In the genomic region with DNA sequence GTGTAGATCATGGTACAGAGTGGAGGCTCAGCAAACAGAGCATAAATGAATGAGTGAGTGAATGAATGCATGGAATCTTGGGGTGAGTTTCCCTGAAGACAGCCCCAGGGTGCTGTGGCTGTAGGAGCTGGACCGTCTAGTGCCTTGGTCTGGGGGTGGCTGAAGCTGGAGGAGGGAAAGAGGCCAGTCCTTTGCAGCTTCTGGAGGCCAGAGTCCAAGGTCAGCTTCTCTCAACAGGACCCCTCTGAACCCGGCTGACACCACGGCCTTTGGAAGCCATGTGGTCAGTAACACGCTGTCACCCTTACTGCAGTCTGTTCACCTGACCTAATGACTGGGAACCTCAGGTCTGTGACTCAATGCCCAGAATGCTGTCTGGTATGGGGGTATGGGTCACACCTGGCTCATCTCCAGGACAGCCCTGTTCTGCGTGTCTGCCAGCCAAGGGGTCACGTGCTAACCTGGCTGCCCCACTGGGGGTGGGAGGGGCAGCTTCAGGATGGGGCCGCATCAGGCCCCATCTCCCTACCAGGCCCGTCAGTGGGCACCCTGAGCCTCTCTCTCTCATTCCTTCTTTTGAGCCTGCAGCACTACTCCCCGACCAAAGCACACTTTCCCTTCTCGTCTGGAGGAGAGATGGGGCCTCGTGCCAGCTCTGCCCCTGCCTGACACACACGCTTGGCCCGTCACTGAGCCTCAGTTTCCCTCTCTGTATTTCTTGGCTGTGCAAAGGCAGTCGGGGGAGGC, we compare ENCODE assay signal across 1 cellular context.
TF ChIP-seq lines count a peak whose summit lies in the region.

No MANE protein-coding gene starts in this region.

TF ChIP-seq in HepG2, 621 proteins besides CTCF, POLR2A, EP300 and RAD21 (continued from another document and continues in another):
- TF ChIP-seq DRAP1 (CRISPR knock-in tag; IDR thresholded peaks at IDR 0.05) (peak; percentile 58; the same call in 1 of the 2 replicates), MIXL1 (CRISPR knock-in tag; IDR thresholded peaks at IDR 0.05) (peak; percentile 75), ATRX (CRISPR knock-in tag; IDR thresholded peaks at IDR 0.05; ENCODE audit: borderline replicate concordance) (no peak), ZBTB21 (CRISPR knock-in tag; IDR thresholded peaks at IDR 0.05) (peak; percentile 63), ZNF30 (CRISPR knock-in tag; IDR thresholded peaks at IDR 0.05) (no peak), ZKSCAN8 (CRISPR knock-in tag; IDR thresholded peaks at IDR 0.05; ENCODE audit: borderline replicate concordance) (0 out of 2 replicates have a peak, but pooled peaks have one; percentile 54), ZNF383 (CRISPR knock-in tag; IDR thresholded peaks at IDR 0.05; ENCODE audit: borderline replicate concordance) (no peak), HOXA3 (CRISPR knock-in tag; IDR thresholded peaks at IDR 0.05) (peak; percentile 90; the same call in 1 of the 2 replicates), ZNF841 (CRISPR knock-in tag; IDR thresholded peaks at IDR 0.05; ENCODE audit: borderline replicate concordance) (no peak), TMF1 (CRISPR knock-in tag; IDR thresholded peaks at IDR 0.05; ENCODE audit: low read depth) (peak; percentile 69; the same call in 1 of the 2 replicates), ZBTB20 (CRISPR knock-in tag; IDR thresholded peaks at IDR 0.05; ENCODE audit: borderline replicate concordance, low read depth) (0 out of 2 replicates have a peak, but pooled peaks have one; percentile 53), ZBTB34 (CRISPR knock-in tag; IDR thresholded peaks at IDR 0.05) (peak; percentile 56; the same call in 1 of the 2 replicates), ZNF788 (CRISPR knock-in tag; IDR thresholded peaks at IDR 0.05; ENCODE audit: borderline replicate concordance) (peak; percentile 91; the same call in 1 of the 2 replicates), DR1 (CRISPR knock-in tag; IDR thresholded peaks at IDR 0.05) (no peak), LCORL (IDR thresholded peaks at IDR 0.05) (no peak), LCORL (CRISPR knock-in tag; IDR thresholded peaks at IDR 0.05) (peak; percentile 89), PRMT3 (CRISPR knock-in tag; IDR thresholded peaks at IDR 0.05; ENCODE audit: borderline replicate concordance, low read depth) (no peak), NR2C2 (CRISPR knock-in tag; IDR thresholded peaks at IDR 0.05; ENCODE audit: borderline replicate concordance) (peak; percentile 67; the same call in 1 of the 2 replicates), ZNF232 (CRISPR knock-in tag; IDR thresholded peaks at IDR 0.05; ENCODE audit: borderline replicate concordance) (peak; percentile 37; the same call in 1 of the 2 replicates), RFX5 (IDR thresholded peaks at IDR 0.05; ENCODE audit: low read depth, low read length) (no peak), PHB2 (IDR thresholded peaks at IDR 0.05; ENCODE audit: partially characterized antibody) (no peak), NR2F6 (IDR thresholded peaks at IDR 0.05) (peak; percentile 88), NR2F6 (CRISPR knock-in tag; IDR thresholded peaks at IDR 0.05) (peak; percentile 94), HMG20A (CRISPR knock-in tag; IDR thresholded peaks at IDR 0.05; ENCODE audit: borderline replicate concordance) (peak; percentile 92; the same call in 1 of the 2 replicates), MXI1 (IDR thresholded peaks at IDR 0.05; ENCODE audit: borderline replicate concordance, low read depth, low read length) (peak; percentile 98; the same call in 2 of the 3 replicates), ZNF574 (CRISPR knock-in tag; IDR thresholded peaks at IDR 0.05) (no peak; the same call in none of the 2 replicates), KMT2B (CRISPR knock-in tag; IDR thresholded peaks at IDR 0.05) (0 out of 2 replicates have a peak, but pooled peaks have one; percentile 53), HDAC1 (CRISPR knock-in tag; IDR thresholded peaks at IDR 0.05) (peak; percentile 94), PATZ1 (CRISPR knock-in tag; IDR thresholded peaks at IDR 0.05) (peak; percentile 92), DZIP1 (CRISPR knock-in tag; IDR thresholded peaks at IDR 0.05) (peak; percentile 34; the same call in 1 of the 2 replicates), TBL1XR1 (IDR thresholded peaks at IDR 0.05; ENCODE audit: borderline replicate concordance, low read length, partially characterized antibody) (peak; percentile 81), E2F1 (CRISPR knock-in tag; IDR thresholded peaks at IDR 0.05) (no peak)
- TF ChIP-seq, protein P1, sequence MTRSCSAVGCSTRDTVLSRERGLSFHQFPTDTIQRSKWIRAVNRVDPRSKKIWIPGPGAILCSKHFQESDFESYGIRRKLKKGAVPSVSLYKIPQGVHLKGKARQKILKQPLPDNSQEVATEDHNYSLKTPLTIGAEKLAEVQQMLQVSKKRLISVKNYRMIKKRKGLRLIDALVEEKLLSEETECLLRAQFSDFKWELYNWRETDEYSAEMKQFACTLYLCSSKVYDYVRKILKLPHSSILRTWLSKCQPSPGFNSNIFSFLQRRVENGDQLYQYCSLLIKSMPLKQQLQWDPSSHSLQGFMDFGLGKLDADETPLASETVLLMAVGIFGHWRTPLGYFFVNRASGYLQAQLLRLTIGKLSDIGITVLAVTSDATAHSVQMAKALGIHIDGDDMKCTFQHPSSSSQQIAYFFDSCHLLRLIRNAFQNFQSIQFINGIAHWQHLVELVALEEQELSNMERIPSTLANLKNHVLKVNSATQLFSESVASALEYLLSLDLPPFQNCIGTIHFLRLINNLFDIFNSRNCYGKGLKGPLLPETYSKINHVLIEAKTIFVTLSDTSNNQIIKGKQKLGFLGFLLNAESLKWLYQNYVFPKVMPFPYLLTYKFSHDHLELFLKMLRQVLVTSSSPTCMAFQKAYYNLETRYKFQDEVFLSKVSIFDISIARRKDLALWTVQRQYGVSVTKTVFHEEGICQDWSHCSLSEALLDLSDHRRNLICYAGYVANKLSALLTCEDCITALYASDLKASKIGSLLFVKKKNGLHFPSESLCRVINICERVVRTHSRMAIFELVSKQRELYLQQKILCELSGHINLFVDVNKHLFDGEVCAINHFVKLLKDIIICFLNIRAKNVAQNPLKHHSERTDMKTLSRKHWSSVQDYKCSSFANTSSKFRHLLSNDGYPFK (CRISPR knock-in tag; IDR thresholded peaks at IDR 0.05; ENCODE audit: borderline replicate concordance) = no peak
- TF ChIP-seq, protein P2, sequence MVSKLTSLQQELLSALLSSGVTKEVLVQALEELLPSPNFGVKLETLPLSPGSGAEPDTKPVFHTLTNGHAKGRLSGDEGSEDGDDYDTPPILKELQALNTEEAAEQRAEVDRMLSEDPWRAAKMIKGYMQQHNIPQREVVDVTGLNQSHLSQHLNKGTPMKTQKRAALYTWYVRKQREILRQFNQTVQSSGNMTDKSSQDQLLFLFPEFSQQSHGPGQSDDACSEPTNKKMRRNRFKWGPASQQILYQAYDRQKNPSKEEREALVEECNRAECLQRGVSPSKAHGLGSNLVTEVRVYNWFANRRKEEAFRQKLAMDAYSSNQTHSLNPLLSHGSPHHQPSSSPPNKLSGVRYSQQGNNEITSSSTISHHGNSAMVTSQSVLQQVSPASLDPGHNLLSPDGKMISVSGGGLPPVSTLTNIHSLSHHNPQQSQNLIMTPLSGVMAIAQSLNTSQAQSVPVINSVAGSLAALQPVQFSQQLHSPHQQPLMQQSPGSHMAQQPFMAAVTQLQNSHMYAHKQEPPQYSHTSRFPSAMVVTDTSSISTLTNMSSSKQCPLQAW (CRISPR knock-in tag; IDR thresholded peaks at IDR 0.05) = peak; percentile 77
- TF ChIP-seq, protein P3, sequence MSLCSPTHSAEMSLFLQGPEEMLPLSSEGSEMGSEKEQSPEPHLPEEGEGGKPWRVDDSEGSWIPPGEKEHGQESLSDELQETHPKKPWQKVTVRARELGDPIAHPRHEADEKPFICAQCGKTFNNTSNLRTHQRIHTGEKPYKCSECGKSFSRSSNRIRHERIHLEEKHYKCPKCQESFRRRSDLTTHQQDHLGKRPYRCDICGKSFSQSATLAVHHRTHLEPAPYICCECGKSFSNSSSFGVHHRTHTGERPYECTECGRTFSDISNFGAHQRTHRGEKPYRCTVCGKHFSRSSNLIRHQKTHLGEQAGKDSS (CRISPR knock-in tag; IDR thresholded peaks at IDR 0.05; ENCODE audit: borderline replicate concordance, low read depth) = peak; percentile 76; the same call in 1 of the 2 replicates
- TF ChIP-seq, protein P4, sequence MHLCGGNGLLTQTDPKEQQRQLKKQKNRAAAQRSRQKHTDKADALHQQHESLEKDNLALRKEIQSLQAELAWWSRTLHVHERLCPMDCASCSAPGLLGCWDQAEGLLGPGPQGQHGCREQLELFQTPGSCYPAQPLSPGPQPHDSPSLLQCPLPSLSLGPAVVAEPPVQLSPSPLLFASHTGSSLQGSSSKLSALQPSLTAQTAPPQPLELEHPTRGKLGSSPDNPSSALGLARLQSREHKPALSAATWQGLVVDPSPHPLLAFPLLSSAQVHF (CRISPR knock-in tag; IDR thresholded peaks at IDR 0.05) = no peak
